In genomic region chr7:98862203-98862602, GRCh38 we compare ENCODE assay signal across 38 cellular contexts. TPM values are rescaled to one million over a fixed set of nuclear protein-coding genes. Genes with fewer than 3 reads are reported as not detected.
"Had no signal": no experiment of that assay in that cellular context is flagged by ENCODE, and none has a peak within 500 bp of the region (broad histone marks: within the 10 kb centered on the region; RNA-seq: fewer than 3 reads in every experiment).

No MANE protein-coding gene starts in this region.

- H3K4me3 ChIP-seq: adrenal gland, body of pancreas, breast epithelium, colonic mucosa had no signal

- H3K9me3 ChIP-seq: adrenal gland, body of pancreas, breast epithelium, colonic mucosa had no signal

- H3K36me3 Mint-ChIP-seq: activated CD4-positive, alpha-beta memory T cell treated with anti-CD3 and anti-CD28 coated beads for 36 hours; activated naive CD4-positive, alpha-beta T cell treated with anti-CD3 and anti-CD28 coated beads, Interleukin-2, amount 50 U/mL, for 72 hours had no signal

- H3K27ac Mint-ChIP-seq: activated B cell treated with CpG ODN at 0.5 μM for 24 hours; activated CD4-positive, alpha-beta memory T cell treated with anti-CD3 and anti-CD28 coated beads for 36 hours; activated CD4-positive, alpha-beta T cell treated with anti-CD3 and anti-CD28 coated beads, Interleukin-2, amount 10 ng/mL, durations not matched to agents 24 days and 14 days; activated CD8-positive, alpha-beta T cell treated with anti-CD3 and anti-CD28 coated beads for 36 hours; activated naive CD4-positive, alpha-beta T cell treated with anti-CD3 and anti-CD28 coated beads for 36 hours; activated naive CD4-positive, alpha-beta T cell treated with anti-CD3 and anti-CD28 coated beads, Interleukin-2, amount 50 U/mL, for 72 hours; activated T-cell treated with anti-CD3 and anti-CD28 coated beads, Interleukin-2, amount 50 U/mL, for 72 hours; activated T-helper 1 cell treated with anti-CD3 and anti-CD28 coated beads, Interleukin-12 subunit alpha, Interleukin-12 subunit beta, Interleukin-2, Interleukin-4 antibody, amounts not matched to agents 30 ng/mL and 10 ng/mL and 1 ng/mL, durations not matched to agents 14 hours and 24 hours and 36 hours; activated T-helper 17 cell treated with anti-CD3 and anti-CD28 coated beads, Interleukin-2, amount 50 U/mL, for 72 hours; T-helper 1 cell treated with Interleukin-12 subunit alpha and Interleukin-12 subunit beta and Interleukin-4 antibody, amounts not matched to agents 30 μg/mL and 1 μg/mL, for 36 hours; T-helper 2 cell treated with Interferon-gamma antibody and Interleukin-4, amounts not matched to agents 5 μg/mL and 100 μg/mL, for 36 hours had no signal

- H3K27me3 ChIP-seq: adrenal gland, body of pancreas, brain microvascular endothelial cell, breast epithelium, colonic mucosa had no signal

- H3K36me3 ChIP-seq: adrenal gland, brain microvascular endothelial cell, breast epithelium, colonic mucosa had no signal

- H3K4me3 Mint-ChIP-seq: activated B cell treated with CpG ODN at 0.5 μM for 24 hours; activated CD4-positive, alpha-beta memory T cell treated with anti-CD3 and anti-CD28 coated beads for 36 hours; activated CD4-positive, alpha-beta T cell treated with anti-CD3 and anti-CD28 coated beads, Interleukin-2, amount 10 ng/mL, durations not matched to agents 24 days and 14 days; activated CD8-positive, alpha-beta T cell treated with anti-CD3 and anti-CD28 coated beads for 36 hours; activated naive CD4-positive, alpha-beta T cell treated with anti-CD3 and anti-CD28 coated beads for 36 hours; activated T-cell treated with anti-CD3 and anti-CD28 coated beads, Interleukin-2, amount 50 U/mL, for 4 hours; activated T-cell treated with anti-CD3 and anti-CD28 coated beads, Interleukin-2, amount 50 U/mL, for 72 hours; activated T-helper 1 cell treated with anti-CD3 and anti-CD28 coated beads, Interleukin-12 subunit alpha, Interleukin-12 subunit beta, Interleukin-2, Interleukin-4 antibody, amounts not matched to agents 30 ng/mL and 10 ng/mL and 1 ng/mL, durations not matched to agents 14 hours and 24 hours and 36 hours; activated T-helper 17 cell treated with anti-CD3 and anti-CD28 coated beads, Interleukin-2, amount 50 U/mL, for 72 hours; T-helper 1 cell treated with Interleukin-12 subunit alpha and Interleukin-12 subunit beta and Interleukin-4 antibody, amounts not matched to agents 30 μg/mL and 1 μg/mL, for 36 hours; T-helper 2 cell treated with Interferon-gamma antibody and Interleukin-4, amounts not matched to agents 5 μg/mL and 100 μg/mL, for 36 hours had no signal

- H3K9me3 Mint-ChIP-seq: activated B cell treated with CpG ODN at 0.5 μM for 24 hours; activated CD4-positive, alpha-beta memory T cell treated with anti-CD3 and anti-CD28 coated beads for 36 hours; activated CD4-positive, alpha-beta T cell treated with anti-CD3 and anti-CD28 coated beads, Interleukin-2, amount 10 ng/mL, durations not matched to agents 24 days and 14 days; activated CD8-positive, alpha-beta T cell treated with anti-CD3 and anti-CD28 coated beads for 36 hours; activated naive CD4-positive, alpha-beta T cell treated with anti-CD3 and anti-CD28 coated beads for 36 hours; activated naive CD4-positive, alpha-beta T cell treated with anti-CD3 and anti-CD28 coated beads, Interleukin-2, amount 50 U/mL, for 72 hours; activated T-cell treated with anti-CD3 and anti-CD28 coated beads, Interleukin-2, amount 50 U/mL, for 4 hours; activated T-cell treated with anti-CD3 and anti-CD28 coated beads, Interleukin-2, amount 50 U/mL, for 72 hours; activated T-helper 1 cell treated with anti-CD3 and anti-CD28 coated beads, Interleukin-12 subunit alpha, Interleukin-12 subunit beta, Interleukin-2, Interleukin-4 antibody, amounts not matched to agents 30 ng/mL and 10 ng/mL and 1 ng/mL, durations not matched to agents 14 hours and 24 hours and 36 hours; activated T-helper 17 cell treated with anti-CD3 and anti-CD28 coated beads, Interleukin-2, amount 50 U/mL, for 72 hours; T-helper 1 cell treated with Interleukin-12 subunit alpha and Interleukin-12 subunit beta and Interleukin-4 antibody, amounts not matched to agents 30 μg/mL and 1 μg/mL, for 36 hours; T-helper 2 cell treated with Interferon-gamma antibody and Interleukin-4, amounts not matched to agents 5 μg/mL and 100 μg/mL, for 36 hours had no signal

- ATAC-seq: activated CD8-positive, alpha-beta T cell treated with anti-CD3 and anti-CD28 coated beads for 36 hours; activated naive CD4-positive, alpha-beta T cell treated with anti-CD3 and anti-CD28 coated beads, Interleukin-2, amount 50 U/mL, for 72 hours; activated T-cell treated with anti-CD3 and anti-CD28 coated beads, Interleukin-2, amount 50 U/mL, for 4 hours; activated T-cell treated with anti-CD3 and anti-CD28 coated beads, Interleukin-2, amount 50 U/mL, for 72 hours; activated T-helper 17 cell treated with anti-CD3 and anti-CD28 coated beads, Interleukin-2, amount 50 U/mL, for 72 hours; body of pancreas had no signal

- H3K4me1 ChIP-seq: adrenal gland, body of pancreas, breast epithelium, colonic mucosa had no signal

- DNase-seq: activated B cell treated with CpG ODN at 0.5 μM for 24 hours; activated CD4-positive, alpha-beta memory T cell treated with anti-CD3 and anti-CD28 coated beads for 36 hours; activated CD4-positive, alpha-beta T cell treated with anti-CD3 and anti-CD28 coated beads for 4 hours; activated CD4-positive, alpha-beta T cell treated with anti-CD3 and anti-CD28 coated beads, Interleukin-2, amount 10 ng/mL, durations not matched to agents 24 days and 14 days; activated CD4-positive, alpha-beta T cell treated with anti-CD3 and anti-CD28 coated beads, Interleukin-2, amount 50 U/mL, for 1 hour; activated CD4-positive, alpha-beta T cell treated with anti-CD3 and anti-CD28 coated beads, Interleukin-2, amount 50 U/mL, for 4 hours; activated CD4-positive, CD25-positive, alpha-beta regulatory T cell treated with anti-CD3 and anti-CD28 coated beads, Interleukin-2, amount 50 U/mL, for 72 hours; activated CD8-positive, alpha-beta memory T cell treated with anti-CD3 and anti-CD28 coated beads, Interleukin-2, amount 50 U/mL, for 4 hours; activated CD8-positive, alpha-beta T cell treated with anti-CD3 and anti-CD28 coated beads for 36 hours; activated effector memory CD4-positive, alpha-beta T cell treated with anti-CD3 and anti-CD28 coated beads, Interleukin-2, amount 50 U/mL, for 16 hours; activated gamma-delta T cell treated with Interleukin-2 at 50 U/mL for 16 hours; activated naive CD4-positive, alpha-beta T cell; activated naive CD4-positive, alpha-beta T cell treated with anti-CD3 and anti-CD28 coated beads for 36 hours; activated naive CD4-positive, alpha-beta T cell treated with anti-CD3 and anti-CD28 coated beads, Interleukin-2, amount 50 U/mL, for 16 hours; activated T-cell treated with anti-CD3 and anti-CD28 coated beads for 4 hours; activated T-cell treated with anti-CD3 and anti-CD28 coated beads, Interleukin-2, amount 50 U/mL, for 1 hour; activated T-cell treated with anti-CD3 and anti-CD28 coated beads, Interleukin-2, amount 50 U/mL, for 4 hours; activated T-cell treated with anti-CD3 and anti-CD28 coated beads, Interleukin-2, amount 50 U/mL, for 72 hours; adrenal gland; amniotic stem cell; aorta; body of pancreas; brain microvascular endothelial cell; central memory CD4-positive, alpha-beta T cell; cerebellar nuclear complex; colonic mucosa; T-helper 1 cell; T-helper 2 cell; T-helper 9 cell had no signal

- H3K4me1 Mint-ChIP-seq: activated B cell treated with CpG ODN at 0.5 μM for 24 hours; activated CD4-positive, alpha-beta T cell treated with anti-CD3 and anti-CD28 coated beads, Interleukin-2, amount 10 ng/mL, durations not matched to agents 24 days and 14 days; activated T-helper 17 cell treated with anti-CD3 and anti-CD28 coated beads, Interleukin-2, amount 50 U/mL, for 72 hours had no signal

- FAIRE-seq: astrocyte, TTC549 had no signal

- H3K27ac ChIP-seq: adrenal gland, body of pancreas, brain microvascular endothelial cell, breast epithelium, colonic mucosa had no signal

RNA-seq across cellular contexts. Expression of gene TMEM130, which starts 7.6 kb away (rescaled TPM):
- total RNA-seq: activated CD4-positive, alpha-beta memory T cell treated with anti-CD3 and anti-CD28 coated beads for 36 hours; activated CD4-positive, alpha-beta T cell treated with anti-CD3 and anti-CD28 coated beads, Interleukin-2, amount 10 ng/mL, durations not matched to agents 24 days and 14 days; activated CD8-positive, alpha-beta memory T cell treated with anti-CD3 and anti-CD28 coated beads for 36 hours; activated naive CD4-positive, alpha-beta T cell treated with anti-CD3 and anti-CD28 coated beads, Interleukin-2, amount 50 U/mL, for 72 hours; activated T-cell treated with anti-CD3 and anti-CD28 coated beads, Interleukin-2, amount 50 U/mL, for 4 hours; activated T-helper 17 cell treated with anti-CD3 and anti-CD28 coated beads, Interleukin-2, amount 50 U/mL, for 72 hours had no signal
